In genomic region chr19:47572635-47573034, GRCh38 we compare ENCODE assay signal across 16 cellular contexts. TPM values are rescaled to one million over a fixed set of nuclear protein-coding genes. Genes with fewer than 3 reads are reported as not detected.
DNase-seq lines count a peak whose midpoint lies in the region; ATAC-seq and TF ChIP-seq lines count a peak whose summit lies in the region.
"Had no signal": no experiment of that assay in that cellular context is flagged by ENCODE, and none has a peak within 500 bp of the region (broad histone marks: within the 10 kb centered on the region; RNA-seq: fewer than 3 reads in every experiment).

No MANE protein-coding gene starts in this region.

- no peaks in the 10 kb centered on the region for H3K36me3 ChIP-seq in CD8-positive, alpha-beta T cell (ENCODE audit: insufficient read depth, low read length)
- H3K36me3 ChIP-seq in psoas muscle (ENCODE audit: insufficient read depth in 1 of 2, low read depth in 1 of 2) (no peaks in the 10 kb centered on the region), hepatocyte (replicated peaks; ENCODE audit: insufficient read depth, low read depth) (no peaks in the 10 kb centered on the region)
- H3K36me3 ChIP-seq: BLaER1, neural progenitor cell had no signal

- no peaks in the 10 kb centered on the region for H3K36me3 Mint-ChIP-seq in CD14-positive monocyte
- H3K36me3 Mint-ChIP-seq in CD8-positive, alpha-beta T cell: no peaks in the 10 kb centered on the region
- H3K36me3 Mint-ChIP-seq: neural progenitor cell had no signal

- TF ChIP-seq CTCF in CD14-positive monocyte (IDR thresholded peaks at IDR 0.05) (no peak), coronary artery (IDR thresholded peaks at IDR 0.05) (no peak), psoas muscle (IDR thresholded peaks at IDR 0.05) (no peak), hepatocyte (IDR thresholded peaks at IDR 0.05; ENCODE audit: poor library complexity) (no peak)
- TF ChIP-seq CTCF in CD8-positive, alpha-beta T cell (IDR thresholded peaks at IDR 0.05): no peak

- 60 to 64% (median 61%) methylated on average over 21 to 22 of the region's 22 CpGs for WGBS in psoas muscle, 3 donors
- WGBS in hepatocyte (ENCODE audit: low lambda C conversion rate, missing lambda C conversion rate): 97% methylated on average over 10 of the region's 22 CpGs

- H3K4me3 ChIP-seq in CD8-positive, alpha-beta T cell (ENCODE audit: low read depth, low read length): no peak overlapping the region
- H3K4me3 ChIP-seq in coronary artery (peak overlapping the region; percentile 73), psoas muscle (peak overlapping the region; percentile 58), hepatocyte (no peak overlapping the region)
- H3K4me3 ChIP-seq: BLaER1, neural progenitor cell had no signal

- H3K27ac Mint-ChIP-seq in CD14-positive monocyte: peak overlapping the region in 1 of 7 donors; percentile 25
- no peak overlapping the region for H3K27ac Mint-ChIP-seq in CD8-positive, alpha-beta T cell
- H3K27ac Mint-ChIP-seq: neural progenitor cell had no signal

- H3K9me3 Mint-ChIP-seq in CD14-positive monocyte: peaks cover 0 to 13% (median 3%) of the 10 kb centered on the region in 7 donors
- no peaks in the 10 kb centered on the region for H3K9me3 Mint-ChIP-seq in CD8-positive, alpha-beta T cell
- H3K9me3 Mint-ChIP-seq: neural progenitor cell had no signal

- peaks cover 8% of the 10 kb centered on the region for H3K4me1 Mint-ChIP-seq in CD14-positive monocyte
- peaks cover 31% of the 10 kb centered on the region for H3K4me1 Mint-ChIP-seq in CD8-positive, alpha-beta T cell (ENCODE audit: low read depth)

- H3K9me3 ChIP-seq in CD8-positive, alpha-beta T cell (ENCODE audit: low read length): no peaks in the 10 kb centered on the region
- H3K9me3 ChIP-seq in psoas muscle (no peaks in the 10 kb centered on the region), hepatocyte (ENCODE audit: low read depth) (no peaks in the 10 kb centered on the region)
- H3K9me3 ChIP-seq: BLaER1 had no signal

- POLR2A ChIA-PET in CD8-positive, alpha-beta T cell (lab: Charles Lee): interaction anchor here (0.6 kb wide), 1 partner anchor 52 kb away, joined by 3 read pairs; no protein-coding TSS in a partner anchor

- no peak overlapping the region for H3K27ac ChIP-seq in CD8-positive, alpha-beta T cell (ENCODE audit: low read depth, low read length)
- H3K27ac ChIP-seq in coronary artery (no peak overlapping the region), psoas muscle (no peak overlapping the region), hepatocyte (no peak overlapping the region)
- H3K27ac ChIP-seq: BLaER1, neural progenitor cell had no signal

- CTCF ChIA-PET in CD8-positive, alpha-beta T cell (lab: Charles Lee): no interaction called here

- H3K9me2 ChIP-seq in hepatocyte (replicated peaks; ENCODE audit: insufficient read depth): no peaks in the 10 kb centered on the region

- DNase-seq in CD14-positive monocyte (ENCODE audit: low spot score) (no peak), coronary artery (ENCODE audit: low spot score) (no peak), psoas muscle (no peak), hepatocyte (ENCODE audit: low spot score) (no peak), NCI-H1694 treated with DMSO at 0.1 percent for 48 hours (lab: John Stamatoyannopoulos, UW) (no peak)
- DNase-seq in CD8-positive, alpha-beta T cell: peak in 1 of 7 experiments; percentile 15
- DNase-seq: NCI-H187, NCI-H510A, SHP77 treated with DMSO at 0.1 percent for 48 hours, T1000 had no signal

- H3K4me3 Mint-ChIP-seq in CD14-positive monocyte: peak overlapping the region; percentile 56 to 82
- peak overlapping the region; percentile 54 for H3K4me3 Mint-ChIP-seq in CD8-positive, alpha-beta T cell
- H3K4me3 Mint-ChIP-seq: neural progenitor cell had no signal

- intact Hi-C loops in CD14-positive monocyte (cut with micrococcal nuclease): no loop called here
- intact Hi-C loops in CD8-positive, alpha-beta T cell (cut with DNase I, micrococcal nuclease): loop anchor here (1.0 to 2.0 kb wide), 4 partner anchors 28 to 57 kb away; partner anchors contain the start of genes NAPA (in 2 of the 2) and BICRA (in 1 of the 2)
- intact Hi-C loops in psoas muscle (cut with DNase I): no loop called here

- no peaks in the 10 kb centered on the region for H4K20me1 ChIP-seq in hepatocyte (ENCODE audit: insufficient read depth, poor library complexity, severe bottlenecking)
- H4K20me1 ChIP-seq: BLaER1 had no signal

- no peaks in the 10 kb centered on the region for H3K79me2 ChIP-seq in hepatocyte

- peaks cover 25% of the 10 kb centered on the region for H3K4me1 ChIP-seq in CD8-positive, alpha-beta T cell (ENCODE audit: insufficient read depth, low read length)
- H3K4me1 ChIP-seq in psoas muscle (no peaks in the 10 kb centered on the region), hepatocyte (ENCODE audit: insufficient read depth) (no peaks in the 10 kb centered on the region)
- H3K4me1 ChIP-seq: neural progenitor cell had no signal

- ATAC-seq in CD8-positive, alpha-beta T cell: no peak
- no peak for ATAC-seq in psoas muscle
- ATAC-seq in HG03469 (IDR thresholded peaks at IDR 0.05; ENCODE audit: unreplicated experiment): no peak

- H3K27me3 ChIP-seq in CD8-positive, alpha-beta T cell (ENCODE audit: insufficient read depth, low read length): no peaks in the 10 kb centered on the region
- H3K27me3 ChIP-seq in psoas muscle (ENCODE audit: insufficient read depth in 3 of 3, low read length in 2 of 3): peaks cover 3 to 20% (median 5%) of the 10 kb centered on the region in 3 donors
- H3K27me3 ChIP-seq in hepatocyte: no peaks in the 10 kb centered on the region
- H3K27me3 ChIP-seq: BLaER1, neural progenitor cell had no signal

- H3K27me3 Mint-ChIP-seq in CD14-positive monocyte (ENCODE audit: low read depth in 3 of 3): peaks cover 31 to 44% (median 36%) of the 10 kb centered on the region in 3 donors
- H3K27me3 Mint-ChIP-seq in CD8-positive, alpha-beta T cell (ENCODE audit: low read depth): no peaks in the 10 kb centered on the region

- H2AFZ ChIP-seq in hepatocyte: no peak overlapping the region
- H2AFZ ChIP-seq: neural progenitor cell had no signal

- H3K4me2 ChIP-seq in hepatocyte: no peak overlapping the region
- H3K4me2 ChIP-seq: BLaER1, neural progenitor cell had no signal

RNA-seq across cellular contexts. Expression of gene ZNF541, which starts 0.3 kb away (rescaled TPM):
- polyA plus RNA-seq in CD14-positive monocyte: not detected
- total RNA-seq in CD8-positive, alpha-beta T cell: 1 to 10 TPM in 1 of 2 experiments, under 1 TPM in 1; 0.33 to 1.5 TPM
- under 1 TPM; 0.13 to 0.73 (median 0.32) TPM for total RNA-seq in psoas muscle
- polyA plus RNA-seq in psoas muscle: under 1 TPM; 0.06 to 0.42 (median 0.08) TPM
- 0.43 TPM in 1 of 2 replicates, not detected in the other for total RNA-seq in hepatocyte
- polyA plus RNA-seq in hepatocyte: 0.05 and 0.84 TPM in 2 replicates
- total RNA-seq: chondrocyte, glomerular endothelial cell, renal cortical epithelial cell had no signal

RNA-seq across cellular contexts. Expression of gene BICRA, which starts 36.3 kb away (rescaled TPM):
- polyA plus RNA-seq in CD14-positive monocyte: under 1 TPM in 1 of 2 donors, not detected in 1; 0.08 TPM
- total RNA-seq in CD8-positive, alpha-beta T cell: 10 to 100 TPM; 20.0 to 20.7 TPM
- 10 to 100 TPM in 3 of 4 donors, 1 to 10 TPM in 1; 9.6 to 22.4 (median 13.7) TPM for total RNA-seq in psoas muscle
- polyA plus RNA-seq in psoas muscle: 1 to 10 TPM; 3.1 to 9.9 (median 4.9) TPM
- total RNA-seq in hepatocyte: 2.2 and 3.4 TPM in 2 replicates
- 3.4 and 5.4 TPM in 2 replicates for polyA plus RNA-seq in hepatocyte

RNA-seq across cellular contexts. Expression of gene NAPA, which starts 57.8 kb away (rescaled TPM):
- polyA plus RNA-seq in CD14-positive monocyte (100 to 1,000 TPM in 1 of 2 donors, 10 to 100 TPM in 1; 77.5 to 111 TPM), psoas muscle (100 to 1,000 TPM; 103 to 123 (median 109) TPM), hepatocyte (192 and 229 TPM in 2 replicates)
- total RNA-seq in CD8-positive, alpha-beta T cell: 100 to 1,000 TPM; 172 to 188 TPM
- total RNA-seq in psoas muscle (100 to 1,000 TPM; 124 to 182 (median 159) TPM), hepatocyte (89.8 and 106 TPM in 2 replicates)

Comparison
In these comparisons a context has a peak if more than half of its experiments do, and no peak if none do; other contexts are left out.
1. H3K4me3 ChIP-seq: peak in coronary artery (single experiment) and psoas muscle (single experiment); none in CD8-positive, alpha-beta T cell (single experiment) and hepatocyte (single experiment).
2. intact Hi-C loops: an anchor here in CD8-positive, alpha-beta T cell (1.0 to 2.0 kb wide); none called in CD14-positive monocyte and psoas muscle.